9 cellular contexts compared by ENCODE assay signal in genomic region chr4:128454281-128455075, GRCh38.
DNase-seq lines count a peak whose midpoint lies in the region; TF ChIP-seq lines count a peak whose summit lies in the region.
"Had no signal": no experiment of that assay in that cellular context is flagged by ENCODE, and none has a peak within 500 bp of the region (broad histone marks: within the 10 kb centered on the region; RNA-seq: fewer than 3 reads in every experiment).

No MANE protein-coding gene starts in this region.

- DNase-seq in GM03348 (ENCODE audit: low spot score) (peak; percentile 91), H9 (peak; percentile 85), LoVo (ENCODE audit: low spot score) (peak; percentile 70), RKO (ENCODE audit: low spot score) (peak; percentile 94), fibroblast of the conjunctiva (ENCODE audit: low read depth) (peak; percentile 94), nucleus accumbens (lab: John Stamatoyannopoulos, UW) (peak in 53 of 56 donors; percentile 3 to 83 (median 45)), tibial artery (peak; percentile 87 to 92)
- DNase-seq in activated T-helper 1 cell treated with anti-CD3 and anti-CD28 coated beads, Interleukin-12 subunit alpha, Interleukin-12 subunit beta, Interleukin-2, Interleukin-4 antibody, amounts not matched to agents 30 ng/mL and 10 ng/mL and 1 ng/mL, durations not matched to agents 14 hours and 24 hours and 36 hours (ENCODE audit: low spot score) = peak; percentile 20

- TF ChIP-seq CTCF in H9 (conservative IDR thresholded peaks at IDR 0.05) = peak; percentile 85
- TF ChIP-seq CTCF in tibial artery (IDR thresholded peaks at IDR 0.05) = peak; percentile 82 to 83

- no peaks in the 10 kb centered on the region for H3K23me2 ChIP-seq in H9 (ENCODE audit: insufficient read length, low read depth, low read length, poor library complexity, severe bottlenecking)

- H2AFZ ChIP-seq in H9 (ENCODE audit: low read length) = no peak overlapping the region

- H3K9ac ChIP-seq in H9 (ENCODE audit: extremely low read depth, insufficient read length, low read length) = no peak overlapping the region

- H4K91ac ChIP-seq in H9 (ENCODE audit: insufficient read length, low read depth, low read length) = no peak overlapping the region

- WGBS in H9 (ENCODE audit: extremely low coverage, insufficient read length, low lambda C conversion rate) = no CpG with 5 or more reads among the region's 13 CpGs

- peaks cover 6 to 10% of the 10 kb centered on the region in 2 experiments for H3K4me1 Mint-ChIP-seq in H9
- peaks cover 4% of the 10 kb centered on the region for H3K4me1 Mint-ChIP-seq in activated T-helper 1 cell treated with anti-CD3 and anti-CD28 coated beads, Interleukin-12 subunit alpha, Interleukin-12 subunit beta, Interleukin-2, Interleukin-4 antibody, amounts not matched to agents 30 ng/mL and 10 ng/mL and 1 ng/mL, durations not matched to agents 14 hours and 24 hours and 36 hours (ENCODE audit: low read depth)

- H3K4me1 ChIP-seq in H9 (ENCODE audit: insufficient read depth, low read length) (0 out of 2 replicates have a peak, but pooled peaks cover 3% of the 10 kb centered on the region), tibial artery (peaks cover 0 to 6% (median 3%) of the 10 kb centered on the region in 4 donors)

- no peaks in the 10 kb centered on the region for H4K20me1 ChIP-seq in H9 (ENCODE audit: control insufficient read depth, insufficient read depth, insufficient read length)

- H3K4me3 ChIP-seq in tibial artery = no peak overlapping the region

- H3K27ac ChIP-seq in H9 (ENCODE audit: insufficient read length, low read depth, low read length) = no peak overlapping the region
- no peak overlapping the region for H3K27ac ChIP-seq in tibial artery

- no peak overlapping the region for H3K14ac ChIP-seq in H9 (ENCODE audit: insufficient read depth, low read length)

- H4K8ac ChIP-seq in H9 (replicated peaks; ENCODE audit: insufficient read length, low read depth, low read length) = no peak overlapping the region

- H3T11ph ChIP-seq in H9 (ENCODE audit: low read length) = no peak overlapping the region

- H3K4ac ChIP-seq in H9 (ENCODE audit: low read depth, low read length) = no peak overlapping the region

- no peak overlapping the region for H4K5ac ChIP-seq in H9 (ENCODE audit: insufficient read length, low read depth, low read length)

- no peak overlapping the region for H3K56ac ChIP-seq in H9 (ENCODE audit: insufficient read length, low read depth, low read length)

- H3K4me2 ChIP-seq in H9 (ENCODE audit: insufficient read depth, insufficient read length, low read length) = no peak overlapping the region

- no peak overlapping the region for H3K23ac ChIP-seq in H9 (ENCODE audit: insufficient read length, low read depth, low read length)

- H3K27me3 Mint-ChIP-seq in H9 (ENCODE audit: low read depth) = no peaks in the 10 kb centered on the region
- peaks cover 11% of the 10 kb centered on the region for H3K27me3 Mint-ChIP-seq in activated T-helper 1 cell treated with anti-CD3 and anti-CD28 coated beads, Interleukin-12 subunit alpha, Interleukin-12 subunit beta, Interleukin-2, Interleukin-4 antibody, amounts not matched to agents 30 ng/mL and 10 ng/mL and 1 ng/mL, durations not matched to agents 14 hours and 24 hours and 36 hours (ENCODE audit: insufficient read depth)

- no peak overlapping the region for H2BK5ac ChIP-seq in H9 (ENCODE audit: insufficient read length, low read length)

- no peaks in the 10 kb centered on the region for H3K9me3 Mint-ChIP-seq in H9
- H3K9me3 Mint-ChIP-seq in activated T-helper 1 cell treated with anti-CD3 and anti-CD28 coated beads, Interleukin-12 subunit alpha, Interleukin-12 subunit beta, Interleukin-2, Interleukin-4 antibody, amounts not matched to agents 30 ng/mL and 10 ng/mL and 1 ng/mL, durations not matched to agents 14 hours and 24 hours and 36 hours = no peaks in the 10 kb centered on the region
- H3K9me3 Mint-ChIP-seq: stimulated activated naive CD8-positive, alpha-beta T cell treated with anti-CD3 and anti-CD28 coated beads, Interleukin-15, Interleukin-2, amounts not matched to agents 100 ng/mL and 50 ng/mL, for 24 hours had no signal

- intact Hi-C loops in activated T-helper 1 cell treated with anti-CD3 and anti-CD28 coated beads, Interleukin-12 subunit alpha, Interleukin-12 subunit beta, Interleukin-2, Interleukin-4 antibody, amounts not matched to agents 30 ng/mL and 10 ng/mL and 1 ng/mL, durations not matched to agents 14 hours and 24 hours and 36 hours (cut with micrococcal nuclease) = loop anchor here (1.0 to 5.0 kb wide), 4 partner anchors 98 to 409 kb away; partner anchors contain the start of gene JADE1
- intact Hi-C loops in tibial artery (cut with DNase I; ENCODE audit: low total_unique reads) = loop anchor here (2.0 to 5.0 kb wide), 2 partner anchors 354 to 408 kb away; partner anchors contain the start of gene JADE1

- no peaks in the 10 kb centered on the region for H3K9me3 ChIP-seq in H9 (ENCODE audit: control insufficient read depth, low read depth, low read length)
- no peaks in the 10 kb centered on the region for H3K9me3 ChIP-seq in tibial artery

- H3K79me1 ChIP-seq in H9 (ENCODE audit: insufficient read depth, low read depth, low read length, poor library complexity, severe bottlenecking) = no peaks in the 10 kb centered on the region

- no peak overlapping the region for H2BK120ac ChIP-seq in H9 (ENCODE audit: low read depth, low read length, poor library complexity, severe bottlenecking)

- H3K36me3 Mint-ChIP-seq in H9 (ENCODE audit: insufficient read depth in 1 of 3, low read depth in 3 of 3) = no peaks in the 10 kb centered on the region
- no peaks in the 10 kb centered on the region for H3K36me3 Mint-ChIP-seq in activated T-helper 1 cell treated with anti-CD3 and anti-CD28 coated beads, Interleukin-12 subunit alpha, Interleukin-12 subunit beta, Interleukin-2, Interleukin-4 antibody, amounts not matched to agents 30 ng/mL and 10 ng/mL and 1 ng/mL, durations not matched to agents 14 hours and 24 hours and 36 hours (ENCODE audit: low read depth)

- no peak overlapping the region for H2BK20ac ChIP-seq in H9 (ENCODE audit: low read depth, low read length, poor library complexity, severe bottlenecking)

- H3K27me3 ChIP-seq in H9 (ENCODE audit: insufficient read depth, low read length) (no peaks in the 10 kb centered on the region), tibial artery (no peaks in the 10 kb centered on the region)

- H3K4me3 Mint-ChIP-seq in H9 = no peak overlapping the region
- H3K4me3 Mint-ChIP-seq in activated T-helper 1 cell treated with anti-CD3 and anti-CD28 coated beads, Interleukin-12 subunit alpha, Interleukin-12 subunit beta, Interleukin-2, Interleukin-4 antibody, amounts not matched to agents 30 ng/mL and 10 ng/mL and 1 ng/mL, durations not matched to agents 14 hours and 24 hours and 36 hours = no peak overlapping the region
- H3K4me3 Mint-ChIP-seq: stimulated activated naive CD8-positive, alpha-beta T cell treated with anti-CD3 and anti-CD28 coated beads, Interleukin-15, Interleukin-2, amounts not matched to agents 100 ng/mL and 50 ng/mL, for 24 hours had no signal

- no peaks in the 10 kb centered on the region for H3K79me2 ChIP-seq in H9 (ENCODE audit: insufficient read depth, low read length)

- H3K27ac Mint-ChIP-seq in H9 = peak overlapping the region in 1 of 3 experiments; percentile 25; a peak in 1 of 7 replicates
- no peak overlapping the region for H3K27ac Mint-ChIP-seq in activated T-helper 1 cell treated with anti-CD3 and anti-CD28 coated beads, Interleukin-12 subunit alpha, Interleukin-12 subunit beta, Interleukin-2, Interleukin-4 antibody, amounts not matched to agents 30 ng/mL and 10 ng/mL and 1 ng/mL, durations not matched to agents 14 hours and 24 hours and 36 hours
- H3K27ac Mint-ChIP-seq: stimulated activated naive CD8-positive, alpha-beta T cell treated with anti-CD3 and anti-CD28 coated beads, Interleukin-15, Interleukin-2, amounts not matched to agents 100 ng/mL and 50 ng/mL, for 24 hours had no signal

- H3K36me3 ChIP-seq in tibial artery = no peaks in the 10 kb centered on the region

- H2BK12ac ChIP-seq in H9 (ENCODE audit: insufficient read length, low read depth, low read length) = no peak overlapping the region

- H3K18ac ChIP-seq in H9 (ENCODE audit: insufficient read length, low read depth, low read length) = no peak overlapping the region

- no peak overlapping the region for H2BK15ac ChIP-seq in H9 (ENCODE audit: low read depth, low read length)

- no peak overlapping the region for H2AK5ac ChIP-seq in H9 (ENCODE audit: insufficient read length, low read length)

Comparison
In these comparisons a context has a peak if more than half of its experiments do, and no peak if none do; other contexts are left out.
1. DNase-seq: peak in every context shown above with its lines; median percentile 94 in RKO; 94 in fibroblast of the conjunctiva; 91 in GM03348; 90 in tibial artery; 85 in H9; 70 in LoVo; 45 in nucleus accumbens; 20 in activated T-helper 1 cell treated with anti-CD3 and anti-CD28 coated beads, Interleukin-12 subunit alpha, Interleukin-12 subunit beta, Interleukin-2, Interleukin-4 antibody, amounts not matched to agents 30 ng/mL and 10 ng/mL and 1 ng/mL, durations not matched to agents 14 hours and 24 hours and 36 hours.